ENCODE assay signal across 9 cellular contexts in genomic region chr15:87702270-87702669, GRCh38.
"Had no signal": no experiment of that assay in that cellular context is flagged by ENCODE, and none has a peak within 500 bp of the region (broad histone marks: within the 10 kb centered on the region; RNA-seq: fewer than 3 reads in every experiment).

No MANE protein-coding gene starts in this region.

- H3K9ac ChIP-seq: KMS-11 had no signal

- H3K4me1 ChIP-seq: HAP-1 had no signal

- H3K27ac ChIP-seq: KMS-11 had no signal

- H3K4me3 ChIP-seq: HAP-1 had no signal

- H3K4me3 Mint-ChIP-seq: HFFc6 had no signal

- H3K36me3 ChIP-seq: HAP-1 had no signal

- FAIRE-seq: HTR-8/SVneo had no signal

- DNase-seq: GOT3, H7, HFFc6, IMR-90, KBM-7 had no signal

- H3K4me2 ChIP-seq: KMS-11 had no signal

- ATAC-seq: HCT116 had no signal

- H3K27ac Mint-ChIP-seq: HFFc6 had no signal
